In the genomic region with DNA sequence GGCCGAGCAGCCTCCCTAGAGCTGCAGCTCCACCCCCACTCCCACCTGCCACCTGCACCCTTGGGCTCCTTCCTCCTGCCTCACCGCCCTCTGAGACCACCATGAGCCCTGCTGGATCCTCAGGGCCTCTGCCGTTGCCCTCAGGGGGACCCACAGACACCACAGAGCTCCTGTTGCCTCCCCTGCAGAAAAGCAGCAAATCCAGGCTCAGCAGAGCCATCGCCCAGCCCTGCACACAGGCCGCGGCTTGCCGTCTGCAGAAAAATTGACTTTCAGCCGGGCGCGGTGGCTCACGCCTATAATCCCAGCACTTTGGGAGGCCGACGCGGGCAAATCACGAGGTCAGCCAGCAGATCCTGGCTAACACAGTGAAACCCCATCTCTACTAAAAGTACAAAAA, we compare ENCODE assay signal across 1 cellular context.
TF ChIP-seq lines count a peak whose summit lies in the region.

No MANE protein-coding gene starts in this region.

TF ChIP-seq in SK-N-SH treated with all-trans-retinoic acid at 6 μM for 48 hours, 23 proteins besides CTCF, POLR2A, EP300 and RAD21 (continued from another document):
- TF ChIP-seq, protein P1, sequence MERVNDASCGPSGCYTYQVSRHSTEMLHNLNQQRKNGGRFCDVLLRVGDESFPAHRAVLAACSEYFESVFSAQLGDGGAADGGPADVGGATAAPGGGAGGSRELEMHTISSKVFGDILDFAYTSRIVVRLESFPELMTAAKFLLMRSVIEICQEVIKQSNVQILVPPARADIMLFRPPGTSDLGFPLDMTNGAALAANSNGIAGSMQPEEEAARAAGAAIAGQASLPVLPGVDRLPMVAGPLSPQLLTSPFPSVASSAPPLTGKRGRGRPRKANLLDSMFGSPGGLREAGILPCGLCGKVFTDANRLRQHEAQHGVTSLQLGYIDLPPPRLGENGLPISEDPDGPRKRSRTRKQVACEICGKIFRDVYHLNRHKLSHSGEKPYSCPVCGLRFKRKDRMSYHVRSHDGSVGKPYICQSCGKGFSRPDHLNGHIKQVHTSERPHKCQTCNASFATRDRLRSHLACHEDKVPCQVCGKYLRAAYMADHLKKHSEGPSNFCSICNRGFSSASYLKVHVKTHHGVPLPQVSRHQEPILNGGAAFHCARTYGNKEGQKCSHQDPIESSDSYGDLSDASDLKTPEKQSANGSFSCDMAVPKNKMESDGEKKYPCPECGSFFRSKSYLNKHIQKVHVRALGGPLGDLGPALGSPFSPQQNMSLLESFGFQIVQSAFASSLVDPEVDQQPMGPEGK (CRISPR knock-in tag; IDR thresholded peaks at IDR 0.05; ENCODE audit: borderline replicate concordance): no peak
- TF ChIP-seq ZFP30 (CRISPR knock-in tag; IDR thresholded peaks at IDR 0.05): no peak
- TF ChIP-seq TCF4 (CRISPR knock-in tag; IDR thresholded peaks at IDR 0.05; ENCODE audit: borderline replicate concordance): no peak
